ENCODE assay signal across 29 cellular contexts in the genomic region with DNA sequence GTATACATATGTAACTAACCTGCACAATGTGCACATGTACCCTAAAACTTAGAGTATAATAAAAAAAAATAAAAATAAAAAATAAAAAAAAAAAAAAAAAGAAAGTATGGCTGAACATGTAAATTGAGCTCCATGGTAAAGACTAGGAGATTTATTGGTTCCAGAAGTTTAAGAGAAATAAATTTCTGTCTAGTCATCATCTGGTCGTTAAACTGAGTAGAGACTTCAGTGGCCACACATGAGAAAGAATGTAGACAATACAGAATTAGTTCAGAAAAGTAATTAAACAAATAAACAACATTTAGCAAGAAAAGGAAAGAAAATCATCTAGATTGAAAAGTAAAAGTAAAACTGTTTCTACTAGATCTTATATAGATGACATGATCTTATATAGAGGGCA. TPM values are rescaled to one million over a fixed set of nuclear protein-coding genes. Genes with fewer than 3 reads are reported as not detected.
"Had no signal": no experiment of that assay in that cellular context is flagged by ENCODE, and none has a peak within 500 bp of the region (broad histone marks: within the 10 kb centered on the region; RNA-seq: fewer than 3 reads in every experiment).

No MANE protein-coding gene starts in this region.

- H3K27me3 Mint-ChIP-seq: activated CD4-positive, alpha-beta memory T cell treated with anti-CD3 and anti-CD28 coated beads for 36 hours; activated CD4-positive, alpha-beta T cell treated with anti-CD3 and anti-CD28 coated beads, Interleukin-2, amount 10 ng/mL, durations not matched to agents 7 days and 5 days had no signal

- H3K4me2 ChIP-seq: SK-N-SH had no signal

- H3K36me3 Mint-ChIP-seq: activated CD4-positive, alpha-beta memory T cell treated with anti-CD3 and anti-CD28 coated beads for 36 hours; activated naive CD8-positive, alpha-beta T cell had no signal

- H3K9me2 ChIP-seq: SK-N-SH had no signal

- H3K27ac ChIP-seq: brain microvascular endothelial cell, cardiac muscle cell, VCaP had no signal

- H3K4me3 Mint-ChIP-seq: activated CD4-positive, alpha-beta memory T cell treated with anti-CD3 and anti-CD28 coated beads for 36 hours; activated CD4-positive, alpha-beta T cell treated with anti-CD3 and anti-CD28 coated beads, Interleukin-2, amount 10 ng/mL, durations not matched to agents 7 days and 5 days; activated naive CD4-positive, alpha-beta T cell treated with anti-CD3 and anti-CD28 coated beads for 36 hours; activated naive CD8-positive, alpha-beta T cell; activated T-cell treated with anti-CD3 and anti-CD28 coated beads, Interleukin-2, amount 50 U/mL, for 4 hours had no signal

- H3K36me3 ChIP-seq: brain microvascular endothelial cell, cardiac muscle cell, MG63 had no signal

- H3K27me3 ChIP-seq: brain microvascular endothelial cell, cardiac muscle cell, MG63 had no signal

- H3K9me3 Mint-ChIP-seq: activated CD4-positive, alpha-beta memory T cell treated with anti-CD3 and anti-CD28 coated beads for 36 hours; activated CD4-positive, alpha-beta T cell treated with anti-CD3 and anti-CD28 coated beads, Interleukin-2, amount 10 ng/mL, durations not matched to agents 7 days and 5 days; activated naive CD4-positive, alpha-beta T cell treated with anti-CD3 and anti-CD28 coated beads for 36 hours; activated T-cell treated with anti-CD3 and anti-CD28 coated beads, Interleukin-2, amount 50 U/mL, for 4 hours had no signal

- DNase-seq: activated CD4-positive, alpha-beta memory T cell treated with anti-CD3 and anti-CD28 coated beads for 36 hours; activated CD4-positive, alpha-beta T cell treated with anti-CD3 and anti-CD28 coated beads, Interleukin-2, amount 10 ng/mL, durations not matched to agents 7 days and 5 days; activated CD4-positive, CD25-positive, alpha-beta regulatory T cell; activated CD8-positive, alpha-beta memory T cell treated with anti-CD3 and anti-CD28 coated beads for 24 hours; activated effector memory CD4-positive, alpha-beta T cell treated with anti-CD3 and anti-CD28 coated beads, Interleukin-2, amount 50 U/mL, for 16 hours; activated naive CD4-positive, alpha-beta T cell treated with anti-CD3 and anti-CD28 coated beads for 36 hours; activated T-cell treated with anti-CD3 and anti-CD28 coated beads, Interleukin-2, amount 50 U/mL, for 4 hours; amygdala; brain microvascular endothelial cell; MG63; NCI-H1105 treated with DMSO at 0.1 percent for 48 hours; NCI-H1436 treated with DMSO at 0.1 percent for 48 hours; NCI-H187; NCI-H2081 treated with DMSO at 0.1 percent for 48 hours; NCI-H2171; NCI-H2227 treated with DMSO at 0.1 percent for 48 hours; NCI-H446 treated with DMSO at 0.1 percent for 48 hours; NCI-H524 treated with DMSO at 0.1 percent for 48 hours; NCI-H774; OCI-M1; RPMI8226; SK-N-SH; T-helper 1 cell had no signal

- H3K9me3 ChIP-seq: MG63, SK-N-SH had no signal

- H3K27ac Mint-ChIP-seq: activated CD4-positive, alpha-beta memory T cell treated with anti-CD3 and anti-CD28 coated beads for 36 hours; activated CD4-positive, alpha-beta T cell treated with anti-CD3 and anti-CD28 coated beads, Interleukin-2, amount 10 ng/mL, durations not matched to agents 7 days and 5 days; activated naive CD4-positive, alpha-beta T cell treated with anti-CD3 and anti-CD28 coated beads for 36 hours; activated naive CD8-positive, alpha-beta T cell had no signal

- H3K4me1 Mint-ChIP-seq: activated CD4-positive, alpha-beta T cell treated with anti-CD3 and anti-CD28 coated beads, Interleukin-2, amount 10 ng/mL, durations not matched to agents 7 days and 5 days had no signal

- ATAC-seq: activated T-cell treated with anti-CD3 and anti-CD28 coated beads, Interleukin-2, amount 50 U/mL, for 4 hours; Panc1; Right ventricle myocardium inferior had no signal

- H3K9ac ChIP-seq: SK-N-SH had no signal

- H3K4me3 ChIP-seq: cardiac muscle cell, MG63 had no signal

RNA-seq across cellular contexts. Expression of gene KCNE4, which starts 12.4 kb away (rescaled TPM):
- total RNA-seq: activated CD4-positive, alpha-beta memory T cell treated with anti-CD3 and anti-CD28 coated beads for 36 hours; activated CD4-positive, alpha-beta T cell treated with anti-CD3 and anti-CD28 coated beads, Interleukin-2, amount 10 ng/mL, durations not matched to agents 7 days and 5 days; activated naive CD4-positive, alpha-beta T cell treated with anti-CD3 and anti-CD28 coated beads for 36 hours; activated T-cell treated with anti-CD3 and anti-CD28 coated beads, Interleukin-2, amount 50 U/mL, for 4 hours; T-helper 2 cell treated with Interferon-gamma antibody and Interleukin-4, amounts not matched to agents 100 ng/mL and 5 ng/mL, for 36 hours had no signal
